Comparison of ENCODE assay signal across 8 cellular contexts in the genomic region with DNA sequence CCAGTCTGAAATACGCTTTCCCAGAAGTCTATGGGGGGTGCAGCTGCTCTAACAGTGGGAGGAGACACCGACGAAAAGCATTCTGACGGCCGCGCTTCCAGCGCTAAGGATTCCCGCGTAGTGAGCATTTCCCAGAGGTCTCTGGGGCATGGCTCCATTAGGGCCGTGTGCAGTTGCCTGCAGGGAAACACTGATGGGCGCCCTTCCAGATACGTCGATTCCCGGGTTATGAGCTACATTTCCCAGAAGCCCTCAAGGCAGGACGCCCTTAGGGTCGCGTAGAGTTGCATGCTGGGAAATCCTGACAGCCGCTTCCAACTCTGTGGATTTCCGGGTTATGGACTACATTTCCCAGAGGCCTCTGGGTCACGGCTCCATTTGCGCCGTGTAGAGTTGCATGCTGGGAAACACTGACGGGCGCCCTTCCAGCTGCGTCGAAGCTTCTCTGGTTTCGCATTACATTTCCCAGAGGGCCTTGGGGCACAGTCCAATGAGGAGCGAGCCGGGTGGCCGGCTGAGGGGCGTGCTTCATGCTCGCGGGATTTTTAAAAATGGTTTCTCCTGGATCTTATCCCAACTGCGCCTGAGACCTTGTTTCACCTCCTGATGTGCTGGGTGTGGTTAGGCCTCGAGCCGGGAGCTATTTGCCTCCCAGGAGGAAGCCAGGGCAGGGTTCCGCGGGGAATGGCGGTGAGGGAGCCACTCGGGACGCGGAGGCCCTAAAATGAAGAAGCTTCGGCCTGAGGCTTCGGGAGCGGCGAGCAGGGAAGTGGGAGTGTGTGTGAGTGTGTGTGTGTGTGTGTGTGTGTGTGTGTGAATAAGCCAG. TPM values are rescaled to one million over a fixed set of nuclear protein-coding genes. Genes with fewer than 3 reads are reported as not detected.
DNase-seq lines count a peak whose midpoint lies in the region; ATAC-seq and TF ChIP-seq lines count a peak whose summit lies in the region.

No MANE protein-coding gene starts in this region.

- H3K36me3 Mint-ChIP-seq in activated naive CD4-positive, alpha-beta T cell treated with anti-CD3 and anti-CD28 coated beads, Interleukin-2, amount 10 ng/mL, durations not matched to agents 7 days and 5 days: peaks cover 45% of the 10 kb centered on the region

- DNase-seq in DND-41 (peak; percentile 96), SK-MEL-5 (ENCODE audit: low read depth, low spot score) (peak; percentile 98), globus pallidus (ENCODE audit: low spot score) (peak; percentile 99), non-pigmented ciliary epithelial cell (ENCODE audit: low read depth) (peak; percentile 97), superior temporal gyrus (ENCODE audit: extremely low spot score) (peak; percentile 100)
- DNase-seq in activated naive CD4-positive, alpha-beta T cell treated with anti-CD3 and anti-CD28 coated beads, Interleukin-2, amount 10 ng/mL, durations not matched to agents 7 days and 5 days: peak; percentile 93

- peak overlapping the region; percentile 71 to 96 for H3K4me3 ChIP-seq in DND-41 (ENCODE audit: low read depth in 1 of 2, low read length in 2 of 2)

- CTCF ChIA-PET in activated naive CD4-positive, alpha-beta T cell treated with anti-CD3 and anti-CD28 coated beads, Interleukin-2, amount 10 ng/mL, durations not matched to agents 7 days and 5 days (lab: Charles Lee): interaction anchor here (0.6 kb wide), 1 partner anchor 272 kb away, joined by 4 read pairs; no protein-coding TSS in a partner anchor

- in situ Hi-C loops in SK-MEL-5 (cut with HindIII; ENCODE audit: low pct_unique_long_range_greater_than_20kb, low sequenced_read_pairs): no loop called here

- peaks cover 32% of the 10 kb centered on the region for H3K4me1 ChIP-seq in DND-41 (ENCODE audit: insufficient read depth, low read length)

- H3K4me2 ChIP-seq in DND-41 (ENCODE audit: insufficient read depth, low read length): peak overlapping the region; percentile 91

- H2AFZ ChIP-seq in DND-41 (ENCODE audit: low read depth, low read length): peak overlapping the region; percentile 100

- H3K27ac Mint-ChIP-seq in activated naive CD4-positive, alpha-beta T cell treated with anti-CD3 and anti-CD28 coated beads, Interleukin-2, amount 10 ng/mL, durations not matched to agents 7 days and 5 days: peak overlapping the region; percentile 96

- peak; percentile 96 for ATAC-seq in DND-41 (ENCODE audit: insufficient read depth, low read depth)
- ATAC-seq in GM21737 (IDR thresholded peaks at IDR 0.05; ENCODE audit: unreplicated experiment): peak; percentile 88

- TF ChIP-seq CTCF in DND-41 (IDR thresholded peaks at IDR 0.05; ENCODE audit: borderline replicate concordance, extremely low read depth, low read length, poor library complexity, severe bottlenecking): no peak

- H3K36me3 ChIP-seq in DND-41 (ENCODE audit: insufficient read depth, low read length) (peaks cover 25% of the 10 kb centered on the region), KOPT-K1 (ENCODE audit: insufficient read depth, low read length) (peaks cover 16% of the 10 kb centered on the region)

- H3K27me3 Mint-ChIP-seq in activated naive CD4-positive, alpha-beta T cell treated with anti-CD3 and anti-CD28 coated beads, Interleukin-2, amount 10 ng/mL, durations not matched to agents 7 days and 5 days: no peaks in the 10 kb centered on the region

- no peaks in the 10 kb centered on the region for H4K20me1 ChIP-seq in DND-41 (ENCODE audit: insufficient read depth, low read length)

- H3K79me2 ChIP-seq in DND-41 (ENCODE audit: insufficient read depth, low read length): peaks cover 26% of the 10 kb centered on the region

- H3K4me1 Mint-ChIP-seq in activated naive CD4-positive, alpha-beta T cell treated with anti-CD3 and anti-CD28 coated beads, Interleukin-2, amount 10 ng/mL, durations not matched to agents 7 days and 5 days: peaks cover 25% of the 10 kb centered on the region

- peaks cover 44% of the 10 kb centered on the region for H3K9me3 Mint-ChIP-seq in activated naive CD4-positive, alpha-beta T cell treated with anti-CD3 and anti-CD28 coated beads, Interleukin-2, amount 10 ng/mL, durations not matched to agents 7 days and 5 days

- peak overlapping the region; percentile 70 for H3K9ac ChIP-seq in DND-41 (ENCODE audit: low read depth, low read length)

- H3K27ac ChIP-seq in DND-41 (ENCODE audit: low read length) (peak overlapping the region; percentile 80), KOPT-K1 (ENCODE audit: low read depth, low read length, poor library complexity, severe bottlenecking) (peak overlapping the region; percentile 71)

- no peaks in the 10 kb centered on the region for H3K27me3 ChIP-seq in DND-41 (ENCODE audit: insufficient read depth, low read length, poor library complexity)

- peaks cover 10% of the 10 kb centered on the region for H3K9me3 ChIP-seq in DND-41 (ENCODE audit: insufficient read depth, low read length, severe bottlenecking)
- peaks cover 12% of the 10 kb centered on the region for H3K9me3 ChIP-seq in KOPT-K1 (ENCODE audit: insufficient read depth, low read length, poor library complexity, severe bottlenecking)

- H3K4me3 Mint-ChIP-seq in activated naive CD4-positive, alpha-beta T cell treated with anti-CD3 and anti-CD28 coated beads, Interleukin-2, amount 10 ng/mL, durations not matched to agents 7 days and 5 days: peak overlapping the region; percentile 99

RNA-seq across cellular contexts. Expression of gene ZNF331, which starts 17.2 kb away (rescaled TPM):
- 4.3 and 7.7 TPM in 2 replicates for total RNA-seq in SK-MEL-5 (2014; rRNA removed; shearing (Covaris generic))
- polyA plus RNA-seq in SK-MEL-5 (2015; cell fraction: cytosol; rRNA removed): 3.8 and 4.6 TPM in 2 replicates
- polyA plus RNA-seq in SK-MEL-5 (2015; cell fraction: nucleus; rRNA removed): 46.0 and 60.0 TPM in 2 replicates

RNA-seq across cellular contexts. Expression of gene ZNF813, which starts 53.2 kb away (rescaled TPM):
- total RNA-seq in SK-MEL-5 (2014; rRNA removed; shearing (Covaris generic)): 3.4 and 3.9 TPM in 2 replicates
- polyA plus RNA-seq in SK-MEL-5 (2015; cell fraction: cytosol; rRNA removed): 1.5 and 1.7 TPM in 2 replicates
- 1.6 and 1.9 TPM in 2 replicates for polyA plus RNA-seq in SK-MEL-5 (2015; cell fraction: nucleus; rRNA removed)

Comparison
In these comparisons a context has a peak if more than half of its experiments do, and no peak if none do; other contexts are left out.
1. Peak in every context shown above with its lines: DNase-seq, ATAC-seq, H3K4me3 ChIP-seq and H3K27ac ChIP-seq.